ENCODE assay signal across 8 cellular contexts in genomic region chr3:197734667-197735318, GRCh38. TPM values are rescaled to one million over a fixed set of nuclear protein-coding genes. Genes with fewer than 3 reads are reported as not detected.
DNase-seq lines count a peak whose midpoint lies in the region; ATAC-seq and TF ChIP-seq lines count a peak whose summit lies in the region.

No MANE protein-coding gene starts in this region.

- H3K9me3 ChIP-seq in SK-N-MC (ENCODE audit: low read depth, low read length) (no peaks in the 10 kb centered on the region), psoas muscle (no peaks in the 10 kb centered on the region), tibial artery (no peaks in the 10 kb centered on the region), body of pancreas (no peaks in the 10 kb centered on the region)

- H3K4me3 ChIP-seq in SK-N-MC = 0 out of 2 replicates have a peak overlapping the region, but pooled peaks have one; percentile 1
- peak overlapping the region; percentile 89 for H3K4me3 ChIP-seq in psoas muscle
- no peak overlapping the region for H3K4me3 ChIP-seq in foreskin fibroblast (ENCODE audit: low read depth in 1 of 2, low read length in 2 of 2)
- no peak overlapping the region for H3K4me3 ChIP-seq in tibial artery
- no peak overlapping the region for H3K4me3 ChIP-seq in body of pancreas

- peak overlapping the region; percentile 36 for H3K4me3 Mint-ChIP-seq in activated CD4-positive, alpha-beta T cell treated with anti-CD3 and anti-CD28 coated beads for 36 hours

- peaks cover 39% of the 10 kb centered on the region for H3K4me1 Mint-ChIP-seq in activated CD4-positive, alpha-beta T cell treated with anti-CD3 and anti-CD28 coated beads for 36 hours

- CTCF ChIA-PET in activated CD4-positive, alpha-beta T cell treated with anti-CD3 and anti-CD28 coated beads for 36 hours (lab: Charles Lee) = interaction anchor here (1.8 kb wide), 1 partner anchor 20 kb away, joined by 7 read pairs; no protein-coding TSS in a partner anchor

- no peaks in the 10 kb centered on the region for H3K9me3 Mint-ChIP-seq in activated CD4-positive, alpha-beta T cell treated with anti-CD3 and anti-CD28 coated beads for 36 hours (ENCODE audit: low read depth)

- DNase-seq in activated CD4-positive, alpha-beta T cell treated with anti-CD3 and anti-CD28 coated beads for 36 hours = no peak
- DNase-seq in activated CD4-positive, alpha-beta T cell treated with anti-CD3 and anti-CD28 coated beads, Interleukin-2, amount 50 U/mL, for 48 hours = no peak
- DNase-seq in SK-N-MC (ENCODE audit: low read depth, low spot score) (no peak), psoas muscle (no peak), foreskin fibroblast (no peak), tibial artery (no peak), body of pancreas (no peak)

- POLR2A ChIA-PET in activated CD4-positive, alpha-beta T cell treated with anti-CD3 and anti-CD28 coated beads for 36 hours (lab: Charles Lee) = interaction anchor here (0.6 kb wide), 1 partner anchor 62 kb away, joined by 3 read pairs; no protein-coding TSS in a partner anchor

- WGBS in psoas muscle, 3 donors = 81 to 83% (median 82%) methylated on average over 7 of the region's 7 CpGs
- 74 to 82% methylated on average over 7 of the region's 7 CpGs for WGBS in body of pancreas, 2 donors

- TF ChIP-seq CTCF in psoas muscle (IDR thresholded peaks at IDR 0.05) (no peak), foreskin fibroblast (IDR thresholded peaks at IDR 0.05; ENCODE audit: low read depth, low read length) (no peak), tibial artery (IDR thresholded peaks at IDR 0.05) (no peak), body of pancreas (IDR thresholded peaks at IDR 0.05) (no peak)

- intact Hi-C loops in activated CD4-positive, alpha-beta T cell treated with anti-CD3 and anti-CD28 coated beads for 36 hours (cut with DNase I, micrococcal nuclease) = loop anchor here in 1 of 2 experiments (5.0 kb wide), 2 partner anchors 338 to 437 kb away; partner anchors contain the start of gene DLG1
- intact Hi-C loops in psoas muscle (cut with DNase I) = no loop called here
- intact Hi-C loops in tibial artery (cut with DNase I; ENCODE audit: low total_unique reads) = no loop called here
- intact Hi-C loops in body of pancreas (cut with DNase I) = no loop called here

- H3K9ac ChIP-seq in SK-N-MC (ENCODE audit: insufficient read length) = no peak overlapping the region

- H3K27ac ChIP-seq in SK-N-MC = peak overlapping the region; percentile 49
- no peak overlapping the region for H3K27ac ChIP-seq in psoas muscle
- no peak overlapping the region for H3K27ac ChIP-seq in tibial artery
- peak overlapping the region in 1 of 4 donors; percentile 28 for H3K27ac ChIP-seq in body of pancreas

- H3K4me1 ChIP-seq in psoas muscle (peaks cover 25% of the 10 kb centered on the region), tibial artery (peaks cover 0 to 27% (median 13%) of the 10 kb centered on the region in 4 donors), body of pancreas (peaks cover 16% of the 10 kb centered on the region)

- TF ChIP-seq POLR2A in body of pancreas (IDR thresholded peaks at IDR 0.05) = no peak

- peak overlapping the region; percentile 8 for H3K27ac Mint-ChIP-seq in activated CD4-positive, alpha-beta T cell treated with anti-CD3 and anti-CD28 coated beads for 36 hours

- ATAC-seq in activated CD4-positive, alpha-beta T cell treated with anti-CD3 and anti-CD28 coated beads for 36 hours = no peak
- peak; percentile 37 for ATAC-seq in HG02938 (IDR thresholded peaks at IDR 0.05; ENCODE audit: unreplicated experiment)
- ATAC-seq in psoas muscle = no peak
- ATAC-seq in body of pancreas = no peak

- H3K27me3 ChIP-seq in psoas muscle (ENCODE audit: insufficient read depth in 3 of 3, low read length in 2 of 3) = no peaks in the 10 kb centered on the region
- H3K27me3 ChIP-seq in tibial artery = no peaks in the 10 kb centered on the region
- H3K27me3 ChIP-seq in body of pancreas = no peaks in the 10 kb centered on the region

- H3K36me3 Mint-ChIP-seq in activated CD4-positive, alpha-beta T cell treated with anti-CD3 and anti-CD28 coated beads for 36 hours (ENCODE audit: low read depth) = peaks cover 7% of the 10 kb centered on the region

- H3K36me3 ChIP-seq in SK-N-MC (ENCODE audit: insufficient read depth, low read length) (no peaks in the 10 kb centered on the region), psoas muscle (ENCODE audit: insufficient read depth in 1 of 2, low read depth in 1 of 2) (peaks cover 0 to 8% of the 10 kb centered on the region in 2 donors), tibial artery (no peaks in the 10 kb centered on the region), body of pancreas (replicated peaks in 1 of 2; ENCODE audit: insufficient read depth in 1 of 2, low read depth in 2 of 2) (no peaks in the 10 kb centered on the region)

- no peaks in the 10 kb centered on the region for H3K27me3 Mint-ChIP-seq in activated CD4-positive, alpha-beta T cell treated with anti-CD3 and anti-CD28 coated beads for 36 hours

RNA-seq across cellular contexts. Expression of gene RUBCN, which starts 1.9 kb away (rescaled TPM):
- 10 to 100 TPM; 22.7 to 23.4 TPM for total RNA-seq in activated CD4-positive, alpha-beta T cell treated with anti-CD3 and anti-CD28 coated beads for 36 hours
- total RNA-seq in psoas muscle = 10 to 100 TPM; 21.9 to 29.1 (median 27.6) TPM
- polyA plus RNA-seq in psoas muscle = 10 to 100 TPM in 1 of 3 donors, 1 to 10 TPM in 2; 5.0 to 12.9 (median 6.1) TPM
- 10 to 100 TPM; 23.1 to 33.0 TPM for total RNA-seq in body of pancreas

RNA-seq across cellular contexts. Expression of gene FYTTD1, which starts 14.9 kb away (rescaled TPM):
- total RNA-seq in activated CD4-positive, alpha-beta T cell treated with anti-CD3 and anti-CD28 coated beads for 36 hours = 10 to 100 TPM; 20.7 to 25.6 TPM
- total RNA-seq in psoas muscle = 100 to 1,000 TPM; 143 to 232 (median 157) TPM
- polyA plus RNA-seq in psoas muscle = 100 to 1,000 TPM in 1 of 3 donors, 10 to 100 TPM in 2; 15.2 to 108 (median 48.6) TPM
- 10 to 100 TPM; 13.8 to 16.3 TPM for total RNA-seq in body of pancreas

RNA-seq across cellular contexts. Expression of gene LRCH3, which starts 56.3 kb away (rescaled TPM):
- total RNA-seq in activated CD4-positive, alpha-beta T cell treated with anti-CD3 and anti-CD28 coated beads for 36 hours = 10 to 100 TPM; 43.6 to 77.5 TPM
- 10 to 100 TPM; 16.9 to 29.5 (median 25.0) TPM for total RNA-seq in psoas muscle
- polyA plus RNA-seq in psoas muscle = 10 to 100 TPM in 2 of 3 donors, 1 to 10 TPM in 1; 7.0 to 13.8 (median 11.5) TPM
- total RNA-seq in body of pancreas = 10 to 100 TPM; 26.7 to 29.0 TPM

Comparison
In these comparisons a context has a peak if more than half of its experiments do, and no peak if none do; other contexts are left out.
1. H3K4me3 ChIP-seq: peak in SK-N-MC (single experiment) and psoas muscle (single experiment); none in foreskin fibroblast (0 of 2), tibial artery (0 of 2) and body of pancreas (0 of 2).
2. RNA of gene FYTTD1, which starts 14.9 kb away (total RNA-seq): 143 to 232 TPM in psoas muscle; 20.7 to 25.6 TPM in activated CD4-positive, alpha-beta T cell treated with anti-CD3 and anti-CD28 coated beads for 36 hours and 13.8 to 16.3 TPM in body of pancreas; every median in the first group is over 4 times any median in the second.